ENCODE assay signal across 27 cellular contexts in the genomic region with DNA sequence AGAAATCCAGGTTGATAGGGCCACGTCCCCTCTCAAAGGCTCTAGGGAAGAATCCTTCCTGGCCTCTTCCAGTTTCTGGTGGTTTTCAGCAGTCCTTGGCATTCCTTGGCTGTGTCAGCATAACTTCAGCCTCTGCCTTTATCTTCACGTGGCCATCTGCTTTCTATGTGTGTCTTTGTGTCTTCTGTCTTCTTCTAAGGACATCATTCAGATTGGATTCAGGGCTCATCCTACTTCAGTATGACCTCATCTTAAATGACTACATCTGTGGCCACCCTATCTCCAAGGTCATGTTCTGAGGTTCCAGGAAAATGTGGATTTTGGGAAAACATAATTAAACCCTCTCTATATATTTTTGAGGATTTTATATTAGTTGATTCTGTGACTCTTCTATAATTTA. TPM values are rescaled to one million over a fixed set of nuclear protein-coding genes. Genes with fewer than 3 reads are reported as not detected.
DNase-seq lines count a peak whose midpoint lies in the region; ATAC-seq and TF ChIP-seq lines count a peak whose summit lies in the region.
"Had no signal": no experiment of that assay in that cellular context is flagged by ENCODE, and none has a peak within 500 bp of the region (broad histone marks: within the 10 kb centered on the region; RNA-seq: fewer than 3 reads in every experiment).

No MANE protein-coding gene starts in this region.

- H3K4me1 ChIP-seq in left ventricle myocardium inferior (peaks cover 57% of the 10 kb centered on the region), heart left ventricle (peaks cover 7 to 60% (median 37%) of the 10 kb centered on the region in 12 donors), gastroesophageal sphincter (peaks cover 19 to 51% (median 25%) of the 10 kb centered on the region in 3 donors), endodermal cell (ENCODE audit: control insufficient read depth, insufficient read depth, low read length) (no peaks in the 10 kb centered on the region), gastrocnemius medialis (peaks cover 14 to 30% of the 10 kb centered on the region in 2 donors)
- H3K4me1 ChIP-seq: colonic mucosa had no signal

- H3K36me3 ChIP-seq in left ventricle myocardium inferior (peaks cover 37% of the 10 kb centered on the region), heart left ventricle (peaks cover 0 to 74% (median 57%) of the 10 kb centered on the region in 9 donors), gastroesophageal sphincter (peaks cover 0 to 62% of the 10 kb centered on the region in 2 donors), endodermal cell (ENCODE audit: control insufficient read depth, insufficient read depth, low read length) (no peaks in the 10 kb centered on the region), gastrocnemius medialis (peaks cover 0 to 41% of the 10 kb centered on the region in 2 donors)
- H3K36me3 ChIP-seq: colonic mucosa, ovary had no signal

- no peaks in the 10 kb centered on the region for H3K27me3 ChIP-seq in left ventricle myocardium inferior (ENCODE audit: low read depth)
- no peaks in the 10 kb centered on the region for H3K27me3 ChIP-seq in heart left ventricle
- H3K27me3 ChIP-seq in gastroesophageal sphincter, result no peaks in the 10 kb centered on the region
- H3K27me3 ChIP-seq in endodermal cell (ENCODE audit: control insufficient read depth, insufficient read depth, low read length, poor library complexity, severe bottlenecking), result no peaks in the 10 kb centered on the region
- no peaks in the 10 kb centered on the region for H3K27me3 ChIP-seq in gastrocnemius medialis
- H3K27me3 ChIP-seq: cardiac muscle cell, colonic mucosa, heart right ventricle, MG63, ovary, tibial nerve had no signal

- TF ChIP-seq CTCF in left ventricle myocardium inferior (IDR thresholded peaks at IDR 0.05; ENCODE audit: borderline replicate concordance) (no peak), heart left ventricle (IDR thresholded peaks at IDR 0.05) (no peak), gastroesophageal sphincter (IDR thresholded peaks at IDR 0.05) (no peak), HFFc6 (IDR thresholded peaks at IDR 0.05) (no peak), endodermal cell (conservative IDR thresholded peaks at IDR 0.05) (no peak), gastrocnemius medialis (IDR thresholded peaks at IDR 0.05 in 4 of 5, conservative IDR thresholded peaks at IDR 0.05 in 1 of 5) (no peak)

- H3K9ac ChIP-seq in endodermal cell (ENCODE audit: extremely low read depth, low read length, poor library complexity, severe bottlenecking), result no peak overlapping the region

- H3K27me3 Mint-ChIP-seq in T-helper 17 cell (no peaks in the 10 kb centered on the region), HFFc6 (ENCODE audit: insufficient read depth) (no peaks in the 10 kb centered on the region; the same call in 1 of the 2 replicates), endodermal cell (ENCODE audit: insufficient read depth) (no peaks in the 10 kb centered on the region)
- H3K27me3 Mint-ChIP-seq: activated naive CD4-positive, alpha-beta T cell treated with anti-CD3 and anti-CD28 coated beads, Interleukin-2, amount 50 U/mL, for 24 hours; stimulated activated naive CD8-positive, alpha-beta T cell treated with anti-CD3 and anti-CD28 coated beads, Interleukin-15, amount 100 ng/mL, for 72 hours had no signal

- peak overlapping the region; percentile 81 for H3K27ac ChIP-seq in left ventricle myocardium inferior (replicated peaks)
- H3K27ac ChIP-seq in heart left ventricle, result peak overlapping the region in 6 of 12 donors; percentile 33 to 85 (median 72)
- H3K27ac ChIP-seq in gastroesophageal sphincter, result peak overlapping the region; percentile 43 to 67 (median 57)
- peak overlapping the region; percentile 22 for H3K27ac ChIP-seq in substantia nigra (ENCODE audit: low read depth, low read length, poor library complexity, severe bottlenecking)
- H3K27ac ChIP-seq in endodermal cell (ENCODE audit: low read depth, low read length), result no peak overlapping the region
- no peak overlapping the region for H3K27ac ChIP-seq in gastrocnemius medialis
- H3K27ac ChIP-seq: cardiac muscle cell, colonic mucosa, epithelial cell of prostate, lower lobe of right lung, SK-N-MC had no signal

- WGBS in heart left ventricle, 4 donors, result 61 to 68% (median 65%) methylated on average over 2 of the region's 2 CpGs
- 50 to 71% methylated on average over 2 of the region's 2 CpGs for WGBS in gastroesophageal sphincter (ENCODE audit: low coverage in 1 of 2), 2 donors
- 85 to 96% methylated on average over 2 of the region's 2 CpGs for WGBS in endodermal cell (ENCODE audit: insufficient coverage in 1 of 2, insufficient read length in 1 of 2), 2 experiments

- H3K36me3 Mint-ChIP-seq in T-helper 17 cell (ENCODE audit: low read depth) (peaks cover 6% of the 10 kb centered on the region), HFFc6 (ENCODE audit: low read depth) (peaks cover 33% of the 10 kb centered on the region), endodermal cell (ENCODE audit: low read depth) (no peaks in the 10 kb centered on the region)

- TF ChIP-seq EP300 in gastroesophageal sphincter (IDR thresholded peaks at IDR 0.05), result no peak

- H3K4me3 ChIP-seq in left ventricle myocardium inferior (no peak overlapping the region), heart left ventricle (no peak overlapping the region), gastroesophageal sphincter (no peak overlapping the region), endodermal cell (ENCODE audit: low read length) (no peak overlapping the region), gastrocnemius medialis (no peak overlapping the region)
- H3K4me3 ChIP-seq: cardiac muscle cell, colonic mucosa, heart right ventricle, lower lobe of right lung, MG63, ovary, SK-N-MC, tibial nerve had no signal

- H3K27ac Mint-ChIP-seq in T-helper 17 cell (peak overlapping the region; percentile 21), HFFc6 (no peak overlapping the region), endodermal cell (no peak overlapping the region)
- H3K27ac Mint-ChIP-seq: activated naive CD4-positive, alpha-beta T cell treated with anti-CD3 and anti-CD28 coated beads, Interleukin-2, amount 50 U/mL, for 24 hours had no signal

- in situ Hi-C loops in gastrocnemius medialis (cut with MboI; ENCODE audit: low sequenced_read_pairs in 4 of 4), result no loop called here

- H3K9me3 ChIP-seq in left ventricle myocardium inferior (replicated peaks), result no peaks in the 10 kb centered on the region
- H3K9me3 ChIP-seq in heart left ventricle, result no peaks in the 10 kb centered on the region
- no peaks in the 10 kb centered on the region for H3K9me3 ChIP-seq in T-helper 17 cell (ENCODE audit: control insufficient read depth, low read length, poor library complexity, severe bottlenecking)
- no peaks in the 10 kb centered on the region for H3K9me3 ChIP-seq in gastroesophageal sphincter
- H3K9me3 ChIP-seq in endodermal cell (ENCODE audit: control insufficient read depth, low read length), result no peaks in the 10 kb centered on the region
- H3K9me3 ChIP-seq in gastrocnemius medialis, result no peaks in the 10 kb centered on the region
- H3K9me3 ChIP-seq: colonic mucosa, heart right ventricle, lower lobe of right lung, MG63, ovary, tibial nerve had no signal

- DNase-seq in left ventricle myocardium inferior (no peak), heart left ventricle (no peak), T-helper 17 cell (no peak), substantia nigra (lab: John Stamatoyannopoulos, UW) (no peak), HFFc6 (no peak), endodermal cell (no peak), gastrocnemius medialis (no peak)
- DNase-seq: activated CD4-positive, alpha-beta T cell treated with anti-CD3 and anti-CD28 coated beads for 4 hours; colonic mucosa; effector CD4-positive, alpha-beta T cell; GDM1; heart right ventricle; kidney; lower lobe of right lung; MG63; NCI-H2029; NCI-H524 treated with DMSO at 0.1 percent for 48 hours; ovary; stimulated activated naive CD8-positive, alpha-beta T cell treated with anti-CD3 and anti-CD28 coated beads, Interleukin-15, amount 100 ng/mL, for 72 hours had no signal

- H3K9me3 Mint-ChIP-seq in HFFc6 (no peaks in the 10 kb centered on the region), endodermal cell (no peaks in the 10 kb centered on the region)
- H3K9me3 Mint-ChIP-seq: activated naive CD4-positive, alpha-beta T cell treated with anti-CD3 and anti-CD28 coated beads, Interleukin-2, amount 50 U/mL, for 24 hours; neural crest cell; stimulated activated naive CD8-positive, alpha-beta T cell treated with anti-CD3 and anti-CD28 coated beads, Interleukin-15, amount 100 ng/mL, for 72 hours had no signal

- TF ChIP-seq POLR2A in heart left ventricle (IDR thresholded peaks at IDR 0.05) (no peak), gastroesophageal sphincter (IDR thresholded peaks at IDR 0.05) (no peak), gastrocnemius medialis (IDR thresholded peaks at IDR 0.05) (no peak)

- H3K4me1 Mint-ChIP-seq in T-helper 17 cell (peaks cover 45% of the 10 kb centered on the region), HFFc6 (ENCODE audit: low read depth) (peaks cover 51% of the 10 kb centered on the region), endodermal cell (no peaks in the 10 kb centered on the region)

- H3K4me3 Mint-ChIP-seq in T-helper 17 cell, result no peak overlapping the region
- no peak overlapping the region for H3K4me3 Mint-ChIP-seq in HFFc6
- no peak overlapping the region for H3K4me3 Mint-ChIP-seq in endodermal cell
- H3K4me3 Mint-ChIP-seq: activated naive CD4-positive, alpha-beta T cell treated with anti-CD3 and anti-CD28 coated beads, Interleukin-2, amount 50 U/mL, for 24 hours; neural crest cell; stimulated activated naive CD8-positive, alpha-beta T cell treated with anti-CD3 and anti-CD28 coated beads, Interleukin-15, amount 100 ng/mL, for 72 hours had no signal

- ATAC-seq in heart left ventricle, result no peak
- ATAC-seq in T-helper 17 cell, result no peak
- ATAC-seq in gastroesophageal sphincter, result no peak
- ATAC-seq in gastrocnemius medialis, result no peak
- ATAC-seq: stimulated activated naive CD8-positive, alpha-beta T cell treated with anti-CD3 and anti-CD28 coated beads, Interleukin-15, amount 100 ng/mL, for 72 hours had no signal

- intact Hi-C loops in left ventricle myocardium inferior (cut with micrococcal nuclease) (no loop called here), heart left ventricle (cut with DNase I) (loop anchor here in 3 of 10 donors (5.0 kb wide), 1 partner anchor 69 kb away; no protein-coding TSS in a partner anchor), gastrocnemius medialis (cut with DNase I; ENCODE audit: low total_unique reads) (no loop called here)

RNA-seq across cellular contexts. Expression of a gene that starts 23.0 kb away (rescaled TPM):
- 76.4 TPM for total RNA-seq in left ventricle myocardium inferior
- total RNA-seq in heart left ventricle, result 10 to 100 TPM; 54.2 to 86.2 (median 75.5) TPM
- polyA plus RNA-seq in heart left ventricle, result 10 to 100 TPM; 34.0 to 55.9 TPM
- 10 to 100 TPM; 30.9 to 36.4 TPM for total RNA-seq in T-helper 17 cell
- total RNA-seq in gastroesophageal sphincter, result 10 to 100 TPM; 62.1 to 73.8 (median 69.8) TPM
- total RNA-seq in HFFc6 (2021; fragmentation: NEBNext Ultra II Directional; extraction: Animal tissue kit (Norgen Biotek cat#: 25700)), result 10 to 100 TPM; 71.3 to 89.2 (median 80.8) TPM
- 10 to 100 TPM; 13.9 to 16.8 TPM for total RNA-seq in endodermal cell
- 22.7 TPM for polyA plus RNA-seq in endodermal cell (2013, experiment 1 of 2)
- 19.5 TPM for polyA plus RNA-seq in endodermal cell (2013, experiment 2 of 2)
- 10 to 100 TPM; 30.8 to 53.2 (median 38.8) TPM for total RNA-seq in gastrocnemius medialis

RNA-seq across cellular contexts. Expression of a gene that starts 34.2 kb away (rescaled TPM):
- total RNA-seq in left ventricle myocardium inferior (69.1 TPM), heart left ventricle (10 to 100 TPM; 30.9 to 61.6 (median 42.6) TPM), T-helper 17 cell (1 to 10 TPM; 3.8 to 4.5 TPM), gastroesophageal sphincter (10 to 100 TPM; 13.5 to 28.5 (median 24.0) TPM), endodermal cell (10 to 100 TPM; 36.7 to 53.3 TPM), gastrocnemius medialis (10 to 100 TPM in 3 of 4 donors, 1 to 10 TPM in 1; 5.4 to 18.7 (median 16.8) TPM)
- 10 to 100 TPM; 42.6 to 69.3 TPM for polyA plus RNA-seq in heart left ventricle
- total RNA-seq in HFFc6 (2021; fragmentation: NEBNext Ultra II Directional; extraction: Animal tissue kit (Norgen Biotek cat#: 25700)), result 10 to 100 TPM; 36.1 to 46.8 (median 39.6) TPM
- polyA plus RNA-seq in endodermal cell (2013, experiment 1 of 2), result 68.5 TPM
- polyA plus RNA-seq in endodermal cell (2013, experiment 2 of 2), result 66.8 TPM

RNA-seq across cellular contexts. Expression of a gene that starts 45.8 kb away (rescaled TPM):
- total RNA-seq in left ventricle myocardium inferior, result 25.9 TPM
- 10 to 100 TPM in 7 of 9 donors, 1 to 10 TPM in 2; 7.5 to 36.2 (median 12.1) TPM for total RNA-seq in heart left ventricle
- polyA plus RNA-seq in heart left ventricle, result 10 to 100 TPM in 1 of 2 donors, 1 to 10 TPM in 1; 5.7 to 23.5 TPM
- 10 to 100 TPM; 14.5 to 28.5 TPM for total RNA-seq in T-helper 17 cell
- 10 to 100 TPM; 21.6 to 53.5 (median 44.9) TPM for total RNA-seq in gastroesophageal sphincter
- not detected for total RNA-seq in HFFc6 (2021; fragmentation: NEBNext Ultra II Directional; extraction: Animal tissue kit (Norgen Biotek cat#: 25700))
- not detected for total RNA-seq in endodermal cell
- not detected for polyA plus RNA-seq in endodermal cell (2013, experiment 1 of 2)
- not detected for polyA plus RNA-seq in endodermal cell (2013, experiment 2 of 2)
- 1 to 10 TPM in 3 of 4 donors, under 1 TPM in 1; 0.87 to 3.2 (median 2.5) TPM for total RNA-seq in gastrocnemius medialis
- total RNA-seq: astrocyte, cardiac muscle cell, neural crest cell had no signal

Comparison
In these comparisons a context has a peak if more than half of its experiments do, and no peak if none do; other contexts are left out.
1. H3K27ac ChIP-seq: peak in left ventricle myocardium inferior (single experiment), gastroesophageal sphincter (4 of 4) and substantia nigra (single experiment); none in endodermal cell (single experiment) and gastrocnemius medialis (0 of 4).